9 cellular contexts compared by ENCODE assay signal in genomic region chr11:64843971-64844329, GRCh38. TPM values are rescaled to one million over a fixed set of nuclear protein-coding genes. Genes with fewer than 3 reads are reported as not detected.
DNase-seq lines count a peak whose midpoint lies in the region; ATAC-seq and TF ChIP-seq lines count a peak whose summit lies in the region.
"Had no signal": no experiment of that assay in that cellular context is flagged by ENCODE, and none has a peak within 500 bp of the region (broad histone marks: within the 10 kb centered on the region; RNA-seq: fewer than 3 reads in every experiment).

No MANE protein-coding gene starts in this region.

- H3K36me3 ChIP-seq in stomach: peaks cover 0 to 22% (median 15%) of the 10 kb centered on the region in 4 donors
- H3K36me3 ChIP-seq: SJCRH30 had no signal

- TF ChIP-seq POLR2A in stomach (IDR thresholded peaks at IDR 0.05): no peak

- no peaks in the 10 kb centered on the region for H3K9me3 ChIP-seq in stomach
- H3K9me3 ChIP-seq: SJCRH30 had no signal

- no peaks in the 10 kb centered on the region for H3K27me3 Mint-ChIP-seq in activated CD8-positive, alpha-beta memory T cell treated with anti-CD3 and anti-CD28 coated beads, Interleukin-2, amount 10 ng/mL, durations not matched to agents 7 days and 5 days
- no peaks in the 10 kb centered on the region for H3K27me3 Mint-ChIP-seq in activated CD8-positive, alpha-beta T cell treated with anti-CD3 and anti-CD28 coated beads for 36 hours
- peaks cover 2 to 4% (median 4%) of the 10 kb centered on the region in 3 donors for H3K27me3 Mint-ChIP-seq in immature natural killer cell (ENCODE audit: low read depth in 3 of 3)

- H3K4me3 ChIP-seq in stomach: peak overlapping the region; percentile 50 to 65 (median 57)
- H3K4me3 ChIP-seq: SJCRH30 had no signal

- no peak overlapping the region for H3K27ac Mint-ChIP-seq in activated CD8-positive, alpha-beta memory T cell treated with anti-CD3 and anti-CD28 coated beads, Interleukin-2, amount 10 ng/mL, durations not matched to agents 7 days and 5 days
- no peak overlapping the region for H3K27ac Mint-ChIP-seq in activated CD8-positive, alpha-beta T cell treated with anti-CD3 and anti-CD28 coated beads for 36 hours
- peak overlapping the region; percentile 44 to 91 (median 70) for H3K27ac Mint-ChIP-seq in immature natural killer cell

- H3K27me3 ChIP-seq in stomach: no peaks in the 10 kb centered on the region
- H3K27me3 ChIP-seq: SJCRH30 had no signal

- TF ChIP-seq EP300 in stomach (IDR thresholded peaks at IDR 0.05): no peak

- no peaks in the 10 kb centered on the region for H3K36me3 Mint-ChIP-seq in activated CD8-positive, alpha-beta memory T cell treated with anti-CD3 and anti-CD28 coated beads, Interleukin-2, amount 10 ng/mL, durations not matched to agents 7 days and 5 days
- H3K36me3 Mint-ChIP-seq in activated CD8-positive, alpha-beta T cell treated with anti-CD3 and anti-CD28 coated beads for 36 hours (ENCODE audit: low read depth): no peaks in the 10 kb centered on the region
- peaks cover 0 to 3% (median 0%) of the 10 kb centered on the region in 3 donors for H3K36me3 Mint-ChIP-seq in immature natural killer cell

- 19 to 41% (median 21%) methylated on average over 18 to 19 of the region's 19 CpGs for WGBS in stomach, 5 donors

- POLR2A ChIA-PET in activated CD8-positive, alpha-beta T cell treated with anti-CD3 and anti-CD28 coated beads for 36 hours (lab: Charles Lee): interaction anchor here (0.9 to 18.5 kb wide), 3 partner anchors 8 to 39 kb away, joined by 3 to 320 read pairs (median 4); no protein-coding TSS in a partner anchor

- H3K4me3 Mint-ChIP-seq in activated CD8-positive, alpha-beta memory T cell treated with anti-CD3 and anti-CD28 coated beads, Interleukin-2, amount 10 ng/mL, durations not matched to agents 7 days and 5 days: peak overlapping the region; percentile 59
- H3K4me3 Mint-ChIP-seq in activated CD8-positive, alpha-beta T cell treated with anti-CD3 and anti-CD28 coated beads for 36 hours: peak overlapping the region; percentile 58
- H3K4me3 Mint-ChIP-seq in immature natural killer cell: peak overlapping the region; percentile 75 to 90 (median 85)

- peaks cover 26 to 58% (median 56%) of the 10 kb centered on the region in 4 donors for H3K4me1 ChIP-seq in stomach

- no peak for ATAC-seq in activated CD8-positive, alpha-beta memory T cell treated with anti-CD3 and anti-CD28 coated beads, Interleukin-2, amount 10 ng/mL, durations not matched to agents 7 days and 5 days
- ATAC-seq in activated CD8-positive, alpha-beta T cell treated with anti-CD3 and anti-CD28 coated beads for 36 hours: peak; percentile 1
- ATAC-seq in GM18511 (IDR thresholded peaks at IDR 0.05; ENCODE audit: unreplicated experiment): no peak
- no peak for ATAC-seq in GM18520 (IDR thresholded peaks at IDR 0.05; ENCODE audit: unreplicated experiment)

- DNase-seq in activated CD8-positive, alpha-beta memory T cell treated with anti-CD3 and anti-CD28 coated beads, Interleukin-2, amount 10 ng/mL, durations not matched to agents 7 days and 5 days: no peak
- no peak for DNase-seq in activated CD8-positive, alpha-beta memory T cell treated with anti-CD3 and anti-CD28 coated beads, Interleukin-2, amount 50 U/mL, for 48 hours
- no peak for DNase-seq in activated CD8-positive, alpha-beta T cell treated with anti-CD3 and anti-CD28 coated beads for 36 hours
- DNase-seq in immature natural killer cell: no peak
- no peak for DNase-seq in stomach
- no peak for DNase-seq in DMS 273 treated with DMSO at 0.1 percent for 48 hours (lab: John Stamatoyannopoulos, UW)

- peaks cover 29% of the 10 kb centered on the region for H3K4me1 Mint-ChIP-seq in activated CD8-positive, alpha-beta memory T cell treated with anti-CD3 and anti-CD28 coated beads, Interleukin-2, amount 10 ng/mL, durations not matched to agents 7 days and 5 days
- peaks cover 29% of the 10 kb centered on the region for H3K4me1 Mint-ChIP-seq in activated CD8-positive, alpha-beta T cell treated with anti-CD3 and anti-CD28 coated beads for 36 hours (ENCODE audit: low read depth)
- peaks cover 31 to 35% of the 10 kb centered on the region in 2 donors for H3K4me1 Mint-ChIP-seq in immature natural killer cell

- no peaks in the 10 kb centered on the region for H3K9me3 Mint-ChIP-seq in activated CD8-positive, alpha-beta memory T cell treated with anti-CD3 and anti-CD28 coated beads, Interleukin-2, amount 10 ng/mL, durations not matched to agents 7 days and 5 days (ENCODE audit: low read depth)
- no peaks in the 10 kb centered on the region for H3K9me3 Mint-ChIP-seq in activated CD8-positive, alpha-beta T cell treated with anti-CD3 and anti-CD28 coated beads for 36 hours
- no peaks in the 10 kb centered on the region for H3K9me3 Mint-ChIP-seq in immature natural killer cell

- intact Hi-C loops in activated CD8-positive, alpha-beta T cell treated with anti-CD3 and anti-CD28 coated beads for 36 hours (cut with micrococcal nuclease): loop anchor here (10.0 kb wide), 1 partner anchor 171 kb away; the partner anchor contains the start of gene ARL2
- intact Hi-C loops in stomach (cut with DNase I; ENCODE audit: low total_unique reads): no loop called here

- peak overlapping the region; percentile 83 to 94 (median 89) for H3K27ac ChIP-seq in stomach
- H3K27ac ChIP-seq: SJCRH30 had no signal

- no peak for TF ChIP-seq CTCF in activated CD8-positive, alpha-beta T cell treated with anti-CD3 and anti-CD28 coated beads for 36 hours (IDR thresholded peaks at IDR 0.05)
- TF ChIP-seq CTCF in stomach (IDR thresholded peaks at IDR 0.05): no peak

- CTCF ChIA-PET in activated CD8-positive, alpha-beta memory T cell treated with anti-CD3 and anti-CD28 coated beads, Interleukin-2, amount 10 ng/mL, durations not matched to agents 7 days and 5 days (lab: Charles Lee): interaction anchor here (0.6 to 29.2 kb wide), 29 partner anchors 8 to 304 kb away, joined by 3 to 1163 read pairs (median 4); partner anchors contain the start of genes ARL2, BATF2, EHD1 and FAU
- CTCF ChIA-PET in activated CD8-positive, alpha-beta T cell treated with anti-CD3 and anti-CD28 coated beads for 36 hours (lab: Charles Lee): interaction anchor here (0.6 to 28.9 kb wide), 15 partner anchors 9 to 275 kb away, joined by 3 to 1168 read pairs (median 4); partner anchors contain the start of genes EHD1 and SAC3D1

RNA-seq across cellular contexts. Expression of gene CDC42BPG, which starts 0.5 kb away (rescaled TPM):
- total RNA-seq in activated CD8-positive, alpha-beta memory T cell treated with anti-CD3 and anti-CD28 coated beads, Interleukin-2, amount 10 ng/mL, durations not matched to agents 7 days and 5 days: under 1 TPM; 0.50 to 0.61 TPM
- total RNA-seq in activated CD8-positive, alpha-beta T cell treated with anti-CD3 and anti-CD28 coated beads for 36 hours: under 1 TPM; 0.31 to 0.61 TPM
- under 1 TPM in 2 of 3 donors, not detected in 1; 0.13 to 0.22 TPM for polyA plus RNA-seq in immature natural killer cell
- 10 to 100 TPM; 10.3 to 66.5 (median 53.3) TPM for total RNA-seq in stomach
- polyA plus RNA-seq in stomach: 10 to 100 TPM in 2 of 3 donors, 1 to 10 TPM in 1; 8.9 to 20.0 (median 10.9) TPM

RNA-seq across cellular contexts. Expression of gene MEN1, which starts 33.6 kb away (rescaled TPM):
- 10 to 100 TPM; 31.2 to 42.1 TPM for total RNA-seq in activated CD8-positive, alpha-beta memory T cell treated with anti-CD3 and anti-CD28 coated beads, Interleukin-2, amount 10 ng/mL, durations not matched to agents 7 days and 5 days
- 10 to 100 TPM; 25.8 to 29.0 TPM for total RNA-seq in activated CD8-positive, alpha-beta T cell treated with anti-CD3 and anti-CD28 coated beads for 36 hours
- 10 to 100 TPM; 15.3 to 36.1 (median 27.1) TPM for polyA plus RNA-seq in immature natural killer cell
- 10 to 100 TPM in 4 of 5 donors, 1 to 10 TPM in 1; 9.4 to 62.5 (median 16.9) TPM for total RNA-seq in stomach
- 10 to 100 TPM; 12.9 to 16.4 (median 13.6) TPM for polyA plus RNA-seq in stomach

RNA-seq across cellular contexts. Expression of gene EHD1, which starts 34.5 kb away (rescaled TPM):
- 100 to 1,000 TPM; 149 to 155 TPM for total RNA-seq in activated CD8-positive, alpha-beta memory T cell treated with anti-CD3 and anti-CD28 coated beads, Interleukin-2, amount 10 ng/mL, durations not matched to agents 7 days and 5 days
- 10 to 100 TPM; 60.3 to 65.1 TPM for total RNA-seq in activated CD8-positive, alpha-beta T cell treated with anti-CD3 and anti-CD28 coated beads for 36 hours
- polyA plus RNA-seq in immature natural killer cell: 100 to 1,000 TPM; 136 to 247 (median 160) TPM
- 100 to 1,000 TPM in 2 of 5 donors, 10 to 100 TPM in 3; 23.3 to 160 (median 56.2) TPM for total RNA-seq in stomach
- 10 to 100 TPM; 17.9 to 24.6 (median 19.4) TPM for polyA plus RNA-seq in stomach

RNA-seq across cellular contexts. Expression of gene MAP4K2, which starts 40.9 kb away (rescaled TPM):
- 10 to 100 TPM; 61.1 to 65.0 TPM for total RNA-seq in activated CD8-positive, alpha-beta memory T cell treated with anti-CD3 and anti-CD28 coated beads, Interleukin-2, amount 10 ng/mL, durations not matched to agents 7 days and 5 days
- total RNA-seq in activated CD8-positive, alpha-beta T cell treated with anti-CD3 and anti-CD28 coated beads for 36 hours: 10 to 100 TPM; 56.4 to 58.0 TPM
- polyA plus RNA-seq in immature natural killer cell (10 to 100 TPM in 2 of 3 donors, 1 to 10 TPM in 1; 9.2 to 16.4 (median 15.9) TPM), stomach (10 to 100 TPM; 13.0 to 20.9 (median 13.8) TPM)
- 10 to 100 TPM in 2 of 5 donors, 1 to 10 TPM in 3; 2.3 to 66.9 (median 9.0) TPM for total RNA-seq in stomach

Comparison
In these comparisons a context has a peak if more than half of its experiments do, and no peak if none do; other contexts are left out.
1. H3K27ac Mint-ChIP-seq: peak in immature natural killer cell (6 of 6); none in activated CD8-positive, alpha-beta memory T cell treated with anti-CD3 and anti-CD28 coated beads, Interleukin-2, amount 10 ng/mL, durations not matched to agents 7 days and 5 days (single experiment) and activated CD8-positive, alpha-beta T cell treated with anti-CD3 and anti-CD28 coated beads for 36 hours (single experiment).
2. RNA of gene CDC42BPG, which starts 0.5 kb away (total RNA-seq): 10.3 to 66.5 TPM in stomach; 0.31 to 0.61 TPM in activated CD8-positive, alpha-beta T cell treated with anti-CD3 and anti-CD28 coated beads for 36 hours and 0.50 to 0.61 TPM in activated CD8-positive, alpha-beta memory T cell treated with anti-CD3 and anti-CD28 coated beads, Interleukin-2, amount 10 ng/mL, durations not matched to agents 7 days and 5 days; every median in the first group is over 4 times any median in the second.
3. Peak in every context shown above with its lines, with median percentiles within 50 percentile points of each other: H3K4me3 Mint-ChIP-seq.